11 cellular contexts compared by ENCODE assay signal in the genomic region with DNA sequence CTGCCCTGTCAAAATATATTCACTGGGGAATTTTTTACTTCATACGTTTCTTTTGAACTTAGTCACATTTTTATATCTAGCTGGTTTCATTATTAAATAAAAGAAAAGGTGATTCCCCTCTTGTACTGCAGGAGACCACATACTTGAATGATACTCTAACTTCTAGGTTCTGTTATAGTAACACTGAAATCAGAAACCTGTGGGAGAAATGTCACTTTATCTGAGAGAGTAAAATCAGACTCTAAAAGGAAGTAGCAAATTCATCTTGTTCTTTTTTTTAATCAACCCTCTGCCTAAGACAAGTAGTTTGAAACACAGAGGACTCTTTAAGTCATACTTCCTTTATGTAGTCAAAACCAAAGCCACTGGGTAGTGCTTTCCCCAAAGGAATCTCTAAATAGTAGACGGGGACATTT. TPM values are rescaled to one million over a fixed set of nuclear protein-coding genes. Genes with fewer than 3 reads are reported as not detected.
DNase-seq lines count a peak whose midpoint lies in the region; ATAC-seq and TF ChIP-seq lines count a peak whose summit lies in the region.
"Had no signal": no experiment of that assay in that cellular context is flagged by ENCODE, and none has a peak within 500 bp of the region (broad histone marks: within the 10 kb centered on the region; RNA-seq: fewer than 3 reads in every experiment).

No MANE protein-coding gene starts in this region.

- intact Hi-C loops in lower leg skin (cut with DNase I; ENCODE audit: low total_unique reads) = no loop called here

- H3K4me1 ChIP-seq in GM23248 (ENCODE audit: insufficient read depth) (peaks cover 23% of the 10 kb centered on the region), Loucy (ENCODE audit: insufficient read depth, low read length, poor library complexity, severe bottlenecking) (peaks cover 44% of the 10 kb centered on the region), suprapubic skin (peaks cover 10% of the 10 kb centered on the region)

- H3K79me2 ChIP-seq in GM23248 (ENCODE audit: insufficient read depth) (peaks cover 11% of the 10 kb centered on the region; the same call in 1 of the 2 replicates), Loucy (ENCODE audit: insufficient read depth, low read length) (peaks cover 50% of the 10 kb centered on the region)

- H2AFZ ChIP-seq in GM23248 (no peak overlapping the region), Loucy (ENCODE audit: low read length) (no peak overlapping the region)

- H3K27me3 Mint-ChIP-seq in endothelial cell (ENCODE audit: unreplicated experiment) = no peaks in the 10 kb centered on the region

- DNase-seq in GM23248 (no peak), germinal center (ENCODE audit: low spot score) (peak; percentile 20), suprapubic skin (ENCODE audit: low spot score in 2 of 2) (no peak), endothelial cell (ENCODE audit: low spot score) (no peak), NCI-H128 (lab: John Stamatoyannopoulos, UW; ENCODE audit: unreplicated experiment) (no peak), lower leg skin (ENCODE audit: low spot score in 2 of 2) (no peak)
- DNase-seq: activated effector memory CD4-positive, alpha-beta T cell treated with Interleukin-2 at 50 U/mL for 16 hours had no signal

- no peak overlapping the region for H3K4me2 ChIP-seq in GM23248 (ENCODE audit: unreplicated experiment)
- peak overlapping the region; percentile 81 for H3K4me2 ChIP-seq in Loucy (ENCODE audit: low read depth, low read length, poor library complexity, severe bottlenecking)

- H3K9ac ChIP-seq in GM23248 = no peak overlapping the region
- H3K9ac ChIP-seq in Loucy (ENCODE audit: low read depth, low read length, poor library complexity, severe bottlenecking) = no peak overlapping the region

- no peaks in the 10 kb centered on the region for H3K36me3 Mint-ChIP-seq in endothelial cell (ENCODE audit: low read depth, unreplicated experiment)

- no peaks in the 10 kb centered on the region for H3K9me3 Mint-ChIP-seq in endothelial cell (ENCODE audit: unreplicated experiment)

- H3K36me3 ChIP-seq in GM23248 (ENCODE audit: low read depth) = peaks cover 3% of the 10 kb centered on the region
- H3K36me3 ChIP-seq in Loucy (ENCODE audit: insufficient read depth, low read length) = peaks cover 27% of the 10 kb centered on the region; the same call in 1 of the 2 replicates
- H3K36me3 ChIP-seq in suprapubic skin = peaks cover 1% of the 10 kb centered on the region
- H3K36me3 ChIP-seq: neutrophil had no signal

- H3K27me3 ChIP-seq in GM23248 (replicated peaks; ENCODE audit: insufficient read depth) (no peaks in the 10 kb centered on the region), Loucy (ENCODE audit: insufficient read depth, low read length, poor library complexity, severe bottlenecking) (no peaks in the 10 kb centered on the region), suprapubic skin (no peaks in the 10 kb centered on the region)
- H3K27me3 ChIP-seq: neutrophil had no signal

- peaks cover 11% of the 10 kb centered on the region for H3K4me1 Mint-ChIP-seq in endothelial cell (ENCODE audit: unreplicated experiment)

- H3K27ac Mint-ChIP-seq in endothelial cell (ENCODE audit: unreplicated experiment) = no peak overlapping the region

- TF ChIP-seq POLR2A in GM18505 (IDR thresholded peaks at IDR 0.05; ENCODE audit: borderline replicate concordance, extremely low read depth, insufficient read depth, insufficient read length) (no peak), suprapubic skin (IDR thresholded peaks at IDR 0.05) (no peak), lower leg skin (IDR thresholded peaks at IDR 0.05) (no peak)

- peak; percentile 30 for ATAC-seq in GM18505 (IDR thresholded peaks at IDR 0.05; ENCODE audit: unreplicated experiment)
- ATAC-seq: HCT116 had no signal

- in situ Hi-C loops in GM23248 (cut with MboI) = no loop called here

- 0 out of 2 replicates have a peak overlapping the region, but pooled peaks have one; percentile 73 for H3K27ac ChIP-seq in GM23248
- no peak overlapping the region for H3K27ac ChIP-seq in suprapubic skin
- H3K27ac ChIP-seq: neutrophil had no signal

- TF ChIP-seq EP300 in suprapubic skin (IDR thresholded peaks at IDR 0.05) = no peak

- H3K4me3 ChIP-seq in GM23248 (no peak overlapping the region), Loucy (ENCODE audit: low read length, poor library complexity, severe bottlenecking) (peak overlapping the region; percentile 57), suprapubic skin (no peak overlapping the region), lower leg skin (ENCODE audit: low read depth, poor library complexity, severe bottlenecking) (no peak overlapping the region)

- WGBS in GM23248 (ENCODE audit: low coverage in 1 of 2, low lambda C conversion rate in 2 of 2, missing lambda C conversion rate in 2 of 2), 2 experiments = 90 to 100% methylated on average over 2 of the region's 2 CpGs
- 68% methylated on average over 2 of the region's 2 CpGs for WGBS in suprapubic skin
- 67% methylated on average over 2 of the region's 2 CpGs for WGBS in lower leg skin, 2 donors

- TF ChIP-seq CTCF in Loucy (conservative IDR thresholded peaks at IDR 0.05; ENCODE audit: low read length) (no peak), suprapubic skin (IDR thresholded peaks at IDR 0.05) (no peak), endothelial cell (IDR thresholded peaks at IDR 0.05; ENCODE audit: unreplicated experiment) (no peak), lower leg skin (IDR thresholded peaks at IDR 0.05) (no peak)

- H3K4me3 Mint-ChIP-seq in endothelial cell (ENCODE audit: unreplicated experiment) = no peak overlapping the region

- no peaks in the 10 kb centered on the region for H3K9me2 ChIP-seq in GM23248 (ENCODE audit: insufficient read depth)
- no peaks in the 10 kb centered on the region for H3K9me2 ChIP-seq in Loucy (replicated peaks; ENCODE audit: low read depth, low read length)

- H4K20me1 ChIP-seq in GM23248 (ENCODE audit: insufficient read depth) (no peaks in the 10 kb centered on the region), Loucy (ENCODE audit: insufficient read depth, low read length, poor library complexity, severe bottlenecking) (peaks cover 29% of the 10 kb centered on the region)

- peaks cover 19% of the 10 kb centered on the region for H3F3A ChIP-seq in GM23248 (ENCODE audit: insufficient read depth)
- peaks cover 10% of the 10 kb centered on the region; the same call in 1 of the 2 replicates for H3F3A ChIP-seq in Loucy (ENCODE audit: low read depth)

- H3K9me3 ChIP-seq in GM23248 (ENCODE audit: low read depth) = no peaks in the 10 kb centered on the region
- H3K9me3 ChIP-seq in Loucy (ENCODE audit: insufficient read depth, low read depth, low read length) = no peaks in the 10 kb centered on the region
- H3K9me3 ChIP-seq in suprapubic skin = no peaks in the 10 kb centered on the region
- H3K9me3 ChIP-seq: neutrophil had no signal

RNA-seq across cellular contexts. Expression of gene MRPL39, which starts 34.4 kb away (rescaled TPM):
- total RNA-seq in GM23248 (2014; rRNA removed; shearing (Covaris generic)) = 24.4 and 26.1 TPM in 2 replicates
- 50.5 and 50.7 TPM in 2 replicates for polyA plus RNA-seq in GM23248 (2016; fragmentation: Nextera tagmentation; extraction: Ambion mirVana)
- total RNA-seq in suprapubic skin (10 to 100 TPM; 21.4 to 28.7 (median 23.1) TPM), endothelial cell (ENCODE audit: unreplicated experiment) (25.0 TPM), lower leg skin (10 to 100 TPM; 18.0 to 26.5 (median 21.4) TPM)
